Comparison of ENCODE assay signal across 1 cellular context in the genomic region with DNA sequence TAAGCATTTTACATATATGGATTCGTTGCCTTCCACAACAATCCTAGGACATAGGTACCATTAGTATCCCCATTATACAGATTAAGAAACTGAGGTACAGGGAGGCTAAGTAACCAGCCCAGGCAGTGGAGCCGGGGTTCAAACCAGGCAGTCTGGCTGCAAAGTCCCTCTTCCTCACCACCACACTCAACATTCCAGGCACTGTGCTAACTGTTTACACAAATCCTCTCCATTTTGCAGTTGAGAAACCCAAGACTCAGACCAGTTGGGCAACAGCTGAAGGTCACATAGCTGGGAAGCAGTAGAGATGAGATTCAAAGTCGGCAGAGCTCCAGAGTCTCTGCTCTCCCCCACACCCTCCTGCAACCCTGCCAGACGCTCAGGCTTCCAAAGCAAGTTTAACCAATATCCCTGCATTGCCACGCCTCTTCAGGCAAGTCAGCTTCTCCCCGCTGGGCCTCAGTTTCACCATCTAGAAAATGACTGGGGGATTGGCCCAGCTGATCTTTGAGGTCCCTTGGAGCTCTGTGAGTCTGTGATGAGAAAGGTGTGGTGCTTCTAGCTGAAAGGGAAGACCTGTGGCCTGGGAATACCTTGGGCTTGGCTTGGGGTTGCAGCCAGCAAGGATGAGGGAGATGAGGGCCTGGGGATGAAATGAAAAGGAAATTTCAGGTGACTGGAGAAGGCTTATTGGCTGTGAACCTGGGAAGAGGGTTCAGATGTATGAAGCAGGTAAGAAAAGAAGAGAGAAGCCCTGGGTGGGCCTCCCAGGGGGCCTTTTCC.
A peak's percentile ranks its signal among the peaks of the same experiment; 100 is the strongest.
TF ChIP-seq lines count a peak whose summit lies in the region.

No MANE protein-coding gene starts in this region.

TF ChIP-seq in HepG2, 621 proteins besides CTCF, POLR2A, EP300 and RAD21 (continued from another document and continues in another):
- TF ChIP-seq, protein P1, sequence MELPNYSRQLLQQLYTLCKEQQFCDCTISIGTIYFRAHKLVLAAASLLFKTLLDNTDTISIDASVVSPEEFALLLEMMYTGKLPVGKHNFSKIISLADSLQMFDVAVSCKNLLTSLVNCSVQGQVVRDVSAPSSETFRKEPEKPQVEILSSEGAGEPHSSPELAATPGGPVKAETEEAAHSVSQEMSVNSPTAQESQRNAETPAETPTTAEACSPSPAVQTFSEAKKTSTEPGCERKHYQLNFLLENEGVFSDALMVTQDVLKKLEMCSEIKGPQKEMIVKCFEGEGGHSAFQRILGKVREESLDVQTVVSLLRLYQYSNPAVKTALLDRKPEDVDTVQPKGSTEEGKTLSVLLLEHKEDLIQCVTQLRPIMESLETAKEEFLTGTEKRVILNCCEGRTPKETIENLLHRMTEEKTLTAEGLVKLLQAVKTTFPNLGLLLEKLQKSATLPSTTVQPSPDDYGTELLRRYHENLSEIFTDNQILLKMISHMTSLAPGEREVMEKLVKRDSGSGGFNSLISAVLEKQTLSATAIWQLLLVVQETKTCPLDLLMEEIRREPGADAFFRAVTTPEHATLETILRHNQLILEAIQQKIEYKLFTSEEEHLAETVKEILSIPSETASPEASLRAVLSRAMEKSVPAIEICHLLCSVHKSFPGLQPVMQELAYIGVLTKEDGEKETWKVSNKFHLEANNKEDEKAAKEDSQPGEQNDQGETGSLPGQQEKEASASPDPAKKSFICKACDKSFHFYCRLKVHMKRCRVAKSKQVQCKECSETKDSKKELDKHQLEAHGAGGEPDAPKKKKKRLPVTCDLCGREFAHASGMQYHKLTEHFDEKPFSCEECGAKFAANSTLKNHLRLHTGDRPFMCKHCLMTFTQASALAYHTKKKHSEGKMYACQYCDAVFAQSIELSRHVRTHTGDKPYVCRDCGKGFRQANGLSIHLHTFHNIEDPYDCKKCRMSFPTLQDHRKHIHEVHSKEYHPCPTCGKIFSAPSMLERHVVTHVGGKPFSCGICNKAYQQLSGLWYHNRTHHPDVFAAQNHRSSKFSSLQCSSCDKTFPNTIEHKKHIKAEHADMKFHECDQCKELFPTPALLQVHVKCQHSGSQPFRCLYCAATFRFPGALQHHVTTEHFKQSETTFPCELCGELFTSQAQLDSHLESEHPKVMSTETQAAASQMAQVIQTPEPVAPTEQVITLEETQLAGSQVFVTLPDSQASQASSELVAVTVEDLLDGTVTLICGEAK (IDR thresholded peaks at IDR 0.05): no peak
- TF ChIP-seq, protein P1 (CRISPR knock-in tag; IDR thresholded peaks at IDR 0.05): peak; percentile 36
- TF ChIP-seq PHF8 (CRISPR knock-in tag; IDR thresholded peaks at IDR 0.05) (peak; percentile 65), NR0B2 (CRISPR knock-in tag; IDR thresholded peaks at IDR 0.05) (peak; percentile 67; the same call in 1 of the 2 replicates), ZNF564 (CRISPR knock-in tag; IDR thresholded peaks at IDR 0.05) (0 out of 2 replicates have a peak, but pooled peaks have one; percentile 28), CREBL2 (CRISPR knock-in tag; IDR thresholded peaks at IDR 0.05; ENCODE audit: borderline replicate concordance) (no peak), CBX5 (CRISPR knock-in tag; IDR thresholded peaks at IDR 0.05; ENCODE audit: borderline replicate concordance) (peak; percentile 95), RXRA (CRISPR knock-in tag; IDR thresholded peaks at IDR 0.05) (peak; percentile 93), ZNF577 (CRISPR knock-in tag; IDR thresholded peaks at IDR 0.05; ENCODE audit: borderline replicate concordance, low read depth) (no peak), AKNA (CRISPR knock-in tag; IDR thresholded peaks at IDR 0.05; ENCODE audit: borderline replicate concordance) (no peak), MBD4 (IDR thresholded peaks at IDR 0.05; ENCODE audit: borderline replicate concordance, low read length) (peak; percentile 53; the same call in 1 of the 2 replicates), TEAD3 (CRISPR knock-in tag; optimal IDR thresholded peaks at IDR 0.05; ENCODE audit: borderline replicate concordance) (peak; percentile 100), ZNF879 (CRISPR knock-in tag; IDR thresholded peaks at IDR 0.05) (no peak), STAT5B (CRISPR knock-in tag; IDR thresholded peaks at IDR 0.05) (no peak), SCMH1 (CRISPR knock-in tag; IDR thresholded peaks at IDR 0.05; ENCODE audit: borderline replicate concordance) (no peak), RARG (CRISPR knock-in tag; IDR thresholded peaks at IDR 0.05; ENCODE audit: low read depth) (no peak), ISL2 (CRISPR knock-in tag; IDR thresholded peaks at IDR 0.05) (peak; percentile 96), ZNF207 (IDR thresholded peaks at IDR 0.05; ENCODE audit: borderline replicate concordance) (no peak), MTF1 (CRISPR knock-in tag; IDR thresholded peaks at IDR 0.05) (no peak; the same call in 1 of the 2 replicates), PAXIP1 (CRISPR knock-in tag; conservative IDR thresholded peaks at IDR 0.05) (peak; percentile 89)
- TF ChIP-seq, protein P2, sequence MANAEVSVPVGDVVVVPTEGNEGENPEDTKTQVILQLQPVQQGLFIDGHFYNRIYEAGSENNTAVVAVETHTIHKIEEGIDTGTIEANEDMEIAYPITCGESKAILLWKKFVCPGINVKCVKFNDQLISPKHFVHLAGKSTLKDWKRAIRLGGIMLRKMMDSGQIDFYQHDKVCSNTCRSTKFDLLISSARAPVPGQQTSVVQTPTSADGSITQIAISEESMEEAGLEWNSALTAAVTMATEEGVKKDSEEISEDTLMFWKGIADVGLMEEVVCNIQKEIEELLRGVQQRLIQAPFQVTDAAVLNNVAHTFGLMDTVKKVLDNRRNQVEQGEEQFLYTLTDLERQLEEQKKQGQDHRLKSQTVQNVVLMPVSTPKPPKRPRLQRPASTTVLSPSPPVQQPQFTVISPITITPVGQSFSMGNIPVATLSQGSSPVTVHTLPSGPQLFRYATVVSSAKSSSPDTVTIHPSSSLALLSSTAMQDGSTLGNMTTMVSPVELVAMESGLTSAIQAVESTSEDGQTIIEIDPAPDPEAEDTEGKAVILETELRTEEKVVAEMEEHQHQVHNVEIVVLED (CRISPR knock-in tag; IDR thresholded peaks at IDR 0.05; ENCODE audit: borderline replicate concordance): peak; percentile 37
- TF ChIP-seq, protein P3, sequence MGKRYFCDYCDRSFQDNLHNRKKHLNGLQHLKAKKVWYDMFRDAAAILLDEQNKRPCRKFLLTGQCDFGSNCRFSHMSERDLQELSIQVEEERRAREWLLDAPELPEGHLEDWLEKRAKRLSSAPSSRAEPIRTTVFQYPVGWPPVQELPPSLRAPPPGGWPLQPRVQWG (CRISPR knock-in tag; IDR thresholded peaks at IDR 0.05; ENCODE audit: borderline replicate concordance, low read depth): no peak
- TF ChIP-seq, protein P4, sequence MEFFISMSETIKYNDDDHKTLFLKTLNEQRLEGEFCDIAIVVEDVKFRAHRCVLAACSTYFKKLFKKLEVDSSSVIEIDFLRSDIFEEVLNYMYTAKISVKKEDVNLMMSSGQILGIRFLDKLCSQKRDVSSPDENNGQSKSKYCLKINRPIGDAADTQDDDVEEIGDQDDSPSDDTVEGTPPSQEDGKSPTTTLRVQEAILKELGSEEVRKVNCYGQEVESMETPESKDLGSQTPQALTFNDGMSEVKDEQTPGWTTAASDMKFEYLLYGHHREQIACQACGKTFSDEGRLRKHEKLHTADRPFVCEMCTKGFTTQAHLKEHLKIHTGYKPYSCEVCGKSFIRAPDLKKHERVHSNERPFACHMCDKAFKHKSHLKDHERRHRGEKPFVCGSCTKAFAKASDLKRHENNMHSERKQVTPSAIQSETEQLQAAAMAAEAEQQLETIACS (CRISPR knock-in tag; IDR thresholded peaks at IDR 0.05): no peak
- TF ChIP-seq, protein P5, sequence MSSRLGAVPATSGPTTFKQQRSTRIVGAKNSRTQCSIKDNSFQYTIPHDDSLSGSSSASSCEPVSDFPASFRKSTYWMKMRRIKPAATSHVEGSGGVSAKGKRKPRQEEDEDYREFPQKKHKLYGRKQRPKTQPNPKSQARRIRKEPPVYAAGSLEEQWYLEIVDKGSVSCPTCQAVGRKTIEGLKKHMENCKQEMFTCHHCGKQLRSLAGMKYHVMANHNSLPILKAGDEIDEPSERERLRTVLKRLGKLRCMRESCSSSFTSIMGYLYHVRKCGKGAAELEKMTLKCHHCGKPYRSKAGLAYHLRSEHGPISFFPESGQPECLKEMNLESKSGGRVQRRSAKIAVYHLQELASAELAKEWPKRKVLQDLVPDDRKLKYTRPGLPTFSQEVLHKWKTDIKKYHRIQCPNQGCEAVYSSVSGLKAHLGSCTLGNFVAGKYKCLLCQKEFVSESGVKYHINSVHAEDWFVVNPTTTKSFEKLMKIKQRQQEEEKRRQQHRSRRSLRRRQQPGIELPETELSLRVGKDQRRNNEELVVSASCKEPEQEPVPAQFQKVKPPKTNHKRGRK (CRISPR knock-in tag; IDR thresholded peaks at IDR 0.05): no peak
